Comparison of ENCODE assay signal across 25 cellular contexts in the genomic region with DNA sequence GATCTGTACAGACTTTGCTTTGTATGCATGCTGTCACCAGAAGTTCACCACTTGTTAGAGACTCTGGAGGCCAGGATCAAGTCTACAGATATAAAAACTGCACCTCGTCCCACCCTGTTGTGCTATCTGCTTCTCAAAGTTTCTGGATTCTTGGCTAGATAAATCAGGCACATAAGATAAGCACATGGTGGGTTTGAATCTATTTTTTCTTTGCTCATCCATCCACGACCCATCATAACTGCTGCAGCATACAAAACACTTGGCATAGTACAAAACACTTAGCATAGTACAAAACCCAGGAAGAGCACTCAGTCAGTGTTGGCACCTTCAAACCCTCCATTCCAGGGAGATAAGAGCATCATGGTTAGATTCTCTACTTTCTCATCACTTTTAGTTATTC. TPM values are rescaled to one million over a fixed set of nuclear protein-coding genes. Genes with fewer than 3 reads are reported as not detected.
A peak's percentile ranks its signal among the peaks of the same experiment; 100 is the strongest.
DNase-seq lines count a peak whose midpoint lies in the region; ATAC-seq and TF ChIP-seq lines count a peak whose summit lies in the region.
"Had no signal": no experiment of that assay in that cellular context is flagged by ENCODE, and none has a peak within 500 bp of the region (broad histone marks: within the 10 kb centered on the region; RNA-seq: fewer than 3 reads in every experiment).

No MANE protein-coding gene starts in this region.

- H3K9me3 ChIP-seq in GM23248 (ENCODE audit: low read depth): no peaks in the 10 kb centered on the region
- H3K9me3 ChIP-seq in KOPT-K1 (ENCODE audit: insufficient read depth, low read length, poor library complexity, severe bottlenecking): no peaks in the 10 kb centered on the region
- no peaks in the 10 kb centered on the region for H3K9me3 ChIP-seq in mesenchymal stem cell (ENCODE audit: control insufficient read depth, low read length)
- H3K9me3 ChIP-seq: BE2C, BLaER1 had no signal

- H3K4me2 ChIP-seq in GM23248 (ENCODE audit: unreplicated experiment) (no peak overlapping the region), mesenchymal stem cell (ENCODE audit: low read length, poor library complexity, severe bottlenecking) (no peak overlapping the region)
- H3K4me2 ChIP-seq: BLaER1 had no signal

- no peaks in the 10 kb centered on the region for H4K20me1 ChIP-seq in GM23248 (ENCODE audit: insufficient read depth)
- H4K20me1 ChIP-seq: BLaER1 had no signal

- no peaks in the 10 kb centered on the region for H3K9me2 ChIP-seq in GM23248 (ENCODE audit: insufficient read depth)

- no peak overlapping the region for H3K18ac ChIP-seq in mesenchymal stem cell (ENCODE audit: low read depth in 1 of 2, low read length in 2 of 2)

- no peaks in the 10 kb centered on the region for H3K9me3 Mint-ChIP-seq in nephron
- H3K9me3 Mint-ChIP-seq: CD4-positive, alpha-beta memory T cell; CD4-positive, CD25-positive, alpha-beta regulatory T cell; CD8-positive, alpha-beta memory T cell had no signal

- no peak overlapping the region for H2AK5ac ChIP-seq in mesenchymal stem cell (ENCODE audit: low read length, severe bottlenecking)

- peaks cover 36% of the 10 kb centered on the region for H3K4me1 ChIP-seq in GM23248 (ENCODE audit: insufficient read depth)
- H3K4me1 ChIP-seq in mesenchymal stem cell (ENCODE audit: control insufficient read depth, insufficient read depth, low read depth, low read length): no peaks in the 10 kb centered on the region
- H3K4me1 ChIP-seq: BLaER1 had no signal

- no peak overlapping the region for H4K8ac ChIP-seq in mesenchymal stem cell (ENCODE audit: low read length)

- no peak overlapping the region for H3K4me3 Mint-ChIP-seq in nephron
- H3K4me3 Mint-ChIP-seq: CD14-positive monocyte; CD4-positive, alpha-beta memory T cell; CD4-positive, CD25-positive, alpha-beta regulatory T cell; CD8-positive, alpha-beta memory T cell had no signal

- peak; percentile 25 for DNase-seq in GM23248
- DNase-seq in effector CD8-positive, alpha-beta T cell (lab: John Stamatoyannopoulos, UW): no peak
- DNase-seq in DMS53 treated with DMSO at 0.1 percent for 48 hours (lab: John Stamatoyannopoulos, UW; ENCODE audit: unreplicated experiment): no peak
- no peak for DNase-seq in mesenchymal stem cell
- DNase-seq: 8988T; ACHN; BE2C; C1 segment of cervical spinal cord; CD4-positive, alpha-beta memory T cell; CD4-positive, CD25-positive, alpha-beta regulatory T cell; CD8-positive, alpha-beta memory T cell; COR-L47; DMS 273 treated with DMSO at 0.1 percent for 48 hours; DMS153; DMS53; DMS79 treated with DMSO at 0.1 percent for 48 hours; EL; GDM1 had no signal

- H3K27ac ChIP-seq in GM23248: no peak overlapping the region
- H3K27ac ChIP-seq in KOPT-K1 (ENCODE audit: low read depth, low read length, poor library complexity, severe bottlenecking): peak overlapping the region; percentile 59
- no peak overlapping the region for H3K27ac ChIP-seq in mesenchymal stem cell (ENCODE audit: low read length, poor library complexity, severe bottlenecking)
- H3K27ac ChIP-seq: BLaER1 had no signal

- in situ Hi-C loops in GM23248 (cut with MboI): no loop called here

- peak overlapping the region in 2 of 3 experiments; percentile 2 to 3 for H3K27ac Mint-ChIP-seq in nephron
- H3K27ac Mint-ChIP-seq: CD14-positive monocyte; CD4-positive, CD25-positive, alpha-beta regulatory T cell; CD8-positive, alpha-beta memory T cell had no signal

- no peak overlapping the region for H3K23ac ChIP-seq in mesenchymal stem cell (ENCODE audit: low read length in 2 of 2)

- H3K79me1 ChIP-seq in mesenchymal stem cell (replicated peaks; ENCODE audit: low read length, poor library complexity, severe bottlenecking): no peaks in the 10 kb centered on the region

- H3F3A ChIP-seq in GM23248 (ENCODE audit: insufficient read depth): peaks cover 24% of the 10 kb centered on the region

- no peak overlapping the region for H3K4ac ChIP-seq in mesenchymal stem cell (ENCODE audit: low read depth in 1 of 2, low read length in 2 of 2)

- no peak overlapping the region for H2BK120ac ChIP-seq in mesenchymal stem cell (ENCODE audit: low read depth, low read length)

- H3K9ac ChIP-seq in GM23248 (no peak overlapping the region), mesenchymal stem cell (ENCODE audit: low read length) (no peak overlapping the region)
- H3K9ac ChIP-seq: BLaER1 had no signal

- H3K36me3 ChIP-seq in GM23248 (ENCODE audit: low read depth) (no peaks in the 10 kb centered on the region), KOPT-K1 (ENCODE audit: insufficient read depth, low read length) (peaks cover 93% of the 10 kb centered on the region), mesenchymal stem cell (ENCODE audit: control insufficient read depth in 1 of 2, insufficient read depth in 2 of 2, low read depth in 1 of 2, low read length in 2 of 2) (no peaks in the 10 kb centered on the region)
- H3K36me3 ChIP-seq: BE2C, BLaER1 had no signal

- H3K4me1 Mint-ChIP-seq in nephron: peaks cover 32% of the 10 kb centered on the region
- H3K4me1 Mint-ChIP-seq: CD14-positive monocyte; CD4-positive, alpha-beta memory T cell; CD4-positive, CD25-positive, alpha-beta regulatory T cell; CD8-positive, alpha-beta memory T cell had no signal

- H3K4me3 ChIP-seq in GM23248 (no peak overlapping the region), mesenchymal stem cell (ENCODE audit: insufficient read depth in 1 of 2, low read depth in 1 of 2, low read length in 2 of 2) (no peak overlapping the region)
- H3K4me3 ChIP-seq: BLaER1, GM12878 had no signal

- ATAC-seq in HG02571 (IDR thresholded peaks at IDR 0.05; ENCODE audit: unreplicated experiment): no peak
- ATAC-seq: GM12878 had no signal

- WGBS in GM23248 (ENCODE audit: low coverage in 1 of 2, low lambda C conversion rate in 2 of 2, missing lambda C conversion rate in 2 of 2), 2 experiments: 85 to 92% methylated on average over 2 of the region's 2 CpGs
- WGBS in mesenchymal stem cell: 97% methylated on average over 1 of the region's 2 CpGs

- H2BK5ac ChIP-seq in mesenchymal stem cell (ENCODE audit: low read depth, low read length, poor library complexity, severe bottlenecking): no peak overlapping the region

- TF ChIP-seq CTCF in nephron (IDR thresholded peaks at IDR 0.05; ENCODE audit: unreplicated experiment in 3 of 3): no peak

- H2AFZ ChIP-seq in GM23248: no peak overlapping the region
- no peak overlapping the region for H2AFZ ChIP-seq in mesenchymal stem cell (ENCODE audit: low read depth, low read length)

- H3K36me3 Mint-ChIP-seq in nephron (ENCODE audit: low read depth): no peaks in the 10 kb centered on the region
- H3K36me3 Mint-ChIP-seq: CD14-positive monocyte; CD4-positive, alpha-beta memory T cell; CD4-positive, CD25-positive, alpha-beta regulatory T cell; CD8-positive, alpha-beta memory T cell had no signal

- H3K27me3 ChIP-seq in GM23248 (replicated peaks; ENCODE audit: insufficient read depth) (no peaks in the 10 kb centered on the region), mesenchymal stem cell (ENCODE audit: control insufficient read depth in 1 of 2, insufficient read depth in 1 of 2, low read length in 2 of 2) (no peaks in the 10 kb centered on the region)
- H3K27me3 ChIP-seq: BE2C, BLaER1 had no signal

- H2BK15ac ChIP-seq in mesenchymal stem cell (ENCODE audit: low read depth, poor library complexity, severe bottlenecking): no peak overlapping the region

- no peaks in the 10 kb centered on the region for H3K79me2 ChIP-seq in GM23248 (ENCODE audit: insufficient read depth)

- H3K14ac ChIP-seq in mesenchymal stem cell (ENCODE audit: low read length in 2 of 2): no peak overlapping the region

- H2BK12ac ChIP-seq in mesenchymal stem cell (ENCODE audit: low read length in 2 of 2): no peak overlapping the region

- H4K91ac ChIP-seq in mesenchymal stem cell (ENCODE audit: low read length): no peak overlapping the region

- H3K27me3 Mint-ChIP-seq in nephron (ENCODE audit: low read depth): no peaks in the 10 kb centered on the region

RNA-seq across cellular contexts. Expression of a gene that starts 42.4 kb away (rescaled TPM):
- total RNA-seq in GM23248 (2014; rRNA removed; shearing (Covaris generic)): 8.3 and 10.9 TPM in 2 replicates
- 3.6 and 3.7 TPM in 2 replicates for polyA plus RNA-seq in GM23248 (2016; fragmentation: Nextera tagmentation; extraction: Ambion mirVana)
- 70.3 TPM for polyA plus RNA-seq in mesenchymal stem cell (2013, experiment 1 of 2)
- 68.3 TPM for polyA plus RNA-seq in mesenchymal stem cell (2013, experiment 2 of 2)
- total RNA-seq: A673; CD4-positive, alpha-beta memory T cell; CD4-positive, CD25-positive, alpha-beta regulatory T cell; CD8-positive, alpha-beta memory T cell; GM12878 had no signal
- polyA plus RNA-seq: CD14-positive monocyte; CD4-positive, alpha-beta memory T cell; CD4-positive, CD25-positive, alpha-beta regulatory T cell; CD8-positive, alpha-beta memory T cell; GM12878 had no signal
